Comparison of ENCODE assay signal across 8 cellular contexts in genomic region chr9:133043449-133044035, GRCh38. TPM values are rescaled to one million over a fixed set of nuclear protein-coding genes. Genes with fewer than 3 reads are reported as not detected.
"Had no signal": no experiment of that assay in that cellular context is flagged by ENCODE, and none has a peak within 500 bp of the region (broad histone marks: within the 10 kb centered on the region; RNA-seq: fewer than 3 reads in every experiment).

No MANE protein-coding gene starts in this region.

- H3K27ac ChIP-seq: GM23248 had no signal

- H3K9me3 ChIP-seq: HAP-1 had no signal

- ATAC-seq: HCT116, K562 had no signal

- H3K4me3 ChIP-seq: GM23248, HAP-1, K562 had no signal

- DNase-seq: GM23248, GOT3, H7, IMR-90, KG1 had no signal

RNA-seq across cellular contexts. Expression of gene CEL, which starts 18.2 kb away (rescaled TPM):
- polyA plus RNA-seq: GM23248 had no signal
